Comparison of ENCODE assay signal across 22 cellular contexts in genomic region chr22:27201741-27202140, GRCh38.
DNase-seq lines count a peak whose midpoint lies in the region; ATAC-seq and TF ChIP-seq lines count a peak whose summit lies in the region.
"Had no signal": no experiment of that assay in that cellular context is flagged by ENCODE, and none has a peak within 500 bp of the region (broad histone marks: within the 10 kb centered on the region; RNA-seq: fewer than 3 reads in every experiment).

No MANE protein-coding gene starts in this region.

- H3K27ac ChIP-seq in ACC112 (ENCODE audit: low read depth, low read length): peak overlapping the region; percentile 58; the same call in 1 of the 2 replicates
- H3K27ac ChIP-seq in SJCRH30: peak overlapping the region; percentile 62; the same call in 1 of the 2 replicates
- H3K27ac ChIP-seq in neuronal stem cell (replicated peaks; ENCODE audit: low read length): peak overlapping the region; percentile 67
- H3K27ac ChIP-seq: C4-2B had no signal

- H3K4me3 ChIP-seq in ACC112 (ENCODE audit: low read depth, low read length) (no peak overlapping the region), SJCRH30 (no peak overlapping the region), fibroblast of the aortic adventitia (ENCODE audit: low read depth, low read length) (no peak overlapping the region), neuronal stem cell (ENCODE audit: low read length in 2 of 2) (no peak overlapping the region)
- H3K4me3 ChIP-seq: skin epidermis had no signal

- no peaks in the 10 kb centered on the region for H3K4me1 Mint-ChIP-seq in T-cell
- H3K4me1 Mint-ChIP-seq: activated CD4-positive, alpha-beta T cell treated with anti-CD3 and anti-CD28 coated beads, Interleukin-2, amount 10 ng/mL, durations not matched to agents 24 days and 14 days; activated naive CD8-positive, alpha-beta T cell treated with anti-CD3 and anti-CD28 coated beads, Interleukin-2, amount 50 U/mL, for 24 hours; stimulated activated naive CD8-positive, alpha-beta T cell treated with anti-CD3 and anti-CD28 coated beads, Interleukin-15, amount 100 ng/mL, for 72 hours had no signal

- H3K9me3 Mint-ChIP-seq in T-cell: peaks cover 0 to 5% (median 2%) of the 10 kb centered on the region in 3 donors
- H3K9me3 Mint-ChIP-seq: activated CD4-positive, alpha-beta T cell treated with anti-CD3 and anti-CD28 coated beads, Interleukin-2, amount 10 ng/mL, durations not matched to agents 24 days and 14 days had no signal

- H2BK120ac ChIP-seq in neuronal stem cell (ENCODE audit: low read depth, low read length): no peak overlapping the region

- no peak overlapping the region for H4K91ac ChIP-seq in neuronal stem cell (ENCODE audit: low read depth, low read length, poor library complexity)

- H3K36me3 Mint-ChIP-seq in T-cell: no peaks in the 10 kb centered on the region

- no peaks in the 10 kb centered on the region for H3K79me1 ChIP-seq in neuronal stem cell (ENCODE audit: low read depth, low read length)

- peaks cover 2 to 23% of the 10 kb centered on the region in 2 donors for H3K27me3 Mint-ChIP-seq in T-cell
- H3K27me3 Mint-ChIP-seq: activated CD4-positive, alpha-beta T cell treated with anti-CD3 and anti-CD28 coated beads, Interleukin-2, amount 10 ng/mL, durations not matched to agents 24 days and 14 days had no signal

- DNase-seq in SJCRH30 (no peak), fibroblast of the aortic adventitia (ENCODE audit: low read depth) (peak; percentile 49), neuronal stem cell (ENCODE audit: low spot score) (no peak), NCI-H2171 treated with DMSO at 0.1 percent for 48 hours (lab: John Stamatoyannopoulos, UW) (no peak), T-cell (no peak), amygdala (lab: John Stamatoyannopoulos, UW) (no peak)
- DNase-seq: activated CD4-positive, alpha-beta T cell treated with anti-CD3 and anti-CD28 coated beads, Interleukin-2, amount 10 ng/mL, durations not matched to agents 24 days and 14 days; activated naive CD8-positive, alpha-beta T cell treated with anti-CD3 and anti-CD28 coated beads, Interleukin-2, amount 50 U/mL, for 24 hours; activated T-cell treated with anti-CD3 and anti-CD28 coated beads, Interleukin-2, amount 50 U/mL, for 48 hours; DND-41; effector memory CD8-positive, alpha-beta T cell; foreskin melanocyte; HCEC 1CT; Karpas-422; left cardiac atrium; stimulated activated naive CD8-positive, alpha-beta T cell treated with anti-CD3 and anti-CD28 coated beads, Interleukin-15, amount 100 ng/mL, for 72 hours; T-helper 9 cell; tibial artery had no signal

- no peak overlapping the region for H3K23ac ChIP-seq in neuronal stem cell (ENCODE audit: low read depth, low read length, poor library complexity)

- no peak overlapping the region for H2BK15ac ChIP-seq in neuronal stem cell (ENCODE audit: low read length)

- no peak overlapping the region for H3K4me3 Mint-ChIP-seq in T-cell
- H3K4me3 Mint-ChIP-seq: activated CD4-positive, alpha-beta T cell treated with anti-CD3 and anti-CD28 coated beads, Interleukin-2, amount 10 ng/mL, durations not matched to agents 24 days and 14 days; activated naive CD8-positive, alpha-beta T cell treated with anti-CD3 and anti-CD28 coated beads, Interleukin-2, amount 50 U/mL, for 24 hours; effector memory CD8-positive, alpha-beta T cell; stimulated activated naive CD8-positive, alpha-beta T cell treated with anti-CD3 and anti-CD28 coated beads, Interleukin-15, amount 100 ng/mL, for 72 hours had no signal

- TF ChIP-seq CTCF in fibroblast of the aortic adventitia (IDR thresholded peaks at IDR 0.05; ENCODE audit: insufficient read depth, low read length): no peak

- no peak overlapping the region for H2BK5ac ChIP-seq in neuronal stem cell (ENCODE audit: low read length)

- no peak overlapping the region for H3K4ac ChIP-seq in neuronal stem cell (ENCODE audit: low read length)

- H3K79me2 ChIP-seq in ACC112 (ENCODE audit: control insufficient read depth, insufficient read depth, low read length, unreplicated experiment): no peaks in the 10 kb centered on the region

- no peak overlapping the region for H3K18ac ChIP-seq in neuronal stem cell (ENCODE audit: low read length)

- POLR2A ChIA-PET in T-cell (lab: Charles Lee): no interaction called here

- no peaks in the 10 kb centered on the region for H3K36me3 ChIP-seq in ACC112 (ENCODE audit: insufficient read depth, low read length)
- H3K36me3 ChIP-seq in SJCRH30: no peaks in the 10 kb centered on the region
- H3K36me3 ChIP-seq in neuronal stem cell (replicated peaks in 1 of 2; ENCODE audit: control insufficient read depth in 2 of 2, insufficient read depth in 2 of 2, low read length in 2 of 2): no peaks in the 10 kb centered on the region
- H3K36me3 ChIP-seq: tibial artery had no signal

- H2AFZ ChIP-seq in ACC112 (ENCODE audit: low read length, unreplicated experiment): no peak overlapping the region
- no peak overlapping the region for H2AFZ ChIP-seq in neuronal stem cell (ENCODE audit: low read length)

- H3K9me3 ChIP-seq in SJCRH30 (replicated peaks) (peaks cover 3% of the 10 kb centered on the region; the same call in 1 of the 2 replicates), neuronal stem cell (replicated peaks in 1 of 2; ENCODE audit: control insufficient read depth in 2 of 2, insufficient read depth in 1 of 2, low read depth in 1 of 2, low read length in 2 of 2) (no peaks in the 10 kb centered on the region)
- H3K9me3 ChIP-seq: tibial artery had no signal

- H3K27me3 ChIP-seq in ACC112 (ENCODE audit: insufficient read depth, low read length) (no peaks in the 10 kb centered on the region), SJCRH30 (no peaks in the 10 kb centered on the region), neuronal stem cell (ENCODE audit: control insufficient read depth in 3 of 3, insufficient read depth in 3 of 3, low read depth in 1 of 3, low read length in 3 of 3) (no peaks in the 10 kb centered on the region)
- H3K27me3 ChIP-seq: tibial artery had no signal

- H3K14ac ChIP-seq in neuronal stem cell (ENCODE audit: low read length): no peak overlapping the region

- H3K4me2 ChIP-seq in neuronal stem cell (ENCODE audit: insufficient read depth, low read length, poor library complexity, severe bottlenecking): no peak overlapping the region

- WGBS in neuronal stem cell (ENCODE audit: extremely low coverage in 2 of 2, insufficient read length in 2 of 2, insufficient replicate concordance in 1 of 2), 2 donors: no CpG with 5 or more reads among the region's 3 CpGs

- no peak overlapping the region for H2BK12ac ChIP-seq in neuronal stem cell (ENCODE audit: low read length)

- no peak overlapping the region for H4K8ac ChIP-seq in neuronal stem cell (ENCODE audit: low read depth, low read length)

- CTCF ChIA-PET in T-cell (lab: Charles Lee): no interaction called here

- H3K9ac ChIP-seq in neuronal stem cell (ENCODE audit: low read depth, low read length, poor library complexity): no peak overlapping the region

- H2AK5ac ChIP-seq in neuronal stem cell (ENCODE audit: low read depth, low read length): no peak overlapping the region

- peaks cover 31% of the 10 kb centered on the region for H3K4me1 ChIP-seq in ACC112 (ENCODE audit: control insufficient read depth, insufficient read depth, low read length, unreplicated experiment)
- peaks cover 17% of the 10 kb centered on the region for H3K4me1 ChIP-seq in SJCRH30
- peaks cover 19 to 23% of the 10 kb centered on the region in 2 donors for H3K4me1 ChIP-seq in neuronal stem cell (ENCODE audit: control insufficient read depth in 2 of 2, insufficient read depth in 1 of 2, low read depth in 1 of 2, low read length in 2 of 2)

- H3K27ac Mint-ChIP-seq in T-cell: no peak overlapping the region
- H3K27ac Mint-ChIP-seq: activated CD4-positive, alpha-beta T cell treated with anti-CD3 and anti-CD28 coated beads, Interleukin-2, amount 10 ng/mL, durations not matched to agents 24 days and 14 days; activated naive CD8-positive, alpha-beta T cell treated with anti-CD3 and anti-CD28 coated beads, Interleukin-2, amount 50 U/mL, for 24 hours; effector memory CD8-positive, alpha-beta T cell; stimulated activated naive CD8-positive, alpha-beta T cell treated with anti-CD3 and anti-CD28 coated beads, Interleukin-15, amount 100 ng/mL, for 72 hours had no signal

- no peak for ATAC-seq in T-cell (replicated peaks in 1 of 4)
- no peak for ATAC-seq in HG02623 (IDR thresholded peaks at IDR 0.05; ENCODE audit: unreplicated experiment)
- ATAC-seq: activated naive CD8-positive, alpha-beta T cell treated with anti-CD3 and anti-CD28 coated beads, Interleukin-2, amount 50 U/mL, for 24 hours; effector memory CD8-positive, alpha-beta T cell; stimulated activated naive CD8-positive, alpha-beta T cell treated with anti-CD3 and anti-CD28 coated beads, Interleukin-15, amount 100 ng/mL, for 72 hours had no signal
